In genomic region chr12:79086546-79086945, GRCh38 we compare ENCODE assay signal across 19 cellular contexts.
DNase-seq lines count a peak whose midpoint lies in the region; ATAC-seq, FAIRE-seq and TF ChIP-seq lines count a peak whose summit lies in the region.
"Had no signal": no experiment of that assay in that cellular context is flagged by ENCODE, and none has a peak within 500 bp of the region (broad histone marks: within the 10 kb centered on the region; RNA-seq: fewer than 3 reads in every experiment).

No MANE protein-coding gene starts in this region.

- ATAC-seq in GM21619 (IDR thresholded peaks at IDR 0.05; ENCODE audit: unreplicated experiment) (no peak), HG03378 (IDR thresholded peaks at IDR 0.05; ENCODE audit: unreplicated experiment) (no peak)

- H4K20me1 ChIP-seq in OCI-LY3 (ENCODE audit: insufficient read depth, low read length), result no peaks in the 10 kb centered on the region

- H3K4me3 Mint-ChIP-seq in nephron progenitor cell, result no peak overlapping the region
- H3K4me3 Mint-ChIP-seq: B cell; CD4-positive, CD25-positive, alpha-beta regulatory T cell had no signal

- TF ChIP-seq CTCF in D721Med (IDR thresholded peaks at IDR 0.05; ENCODE audit: insufficient read depth, missing control alignments) (no peak), OCI-LY3 (IDR thresholded peaks at IDR 0.05; ENCODE audit: low read depth, low read length) (no peak), epithelial cell of proximal tubule (conservative IDR thresholded peaks at IDR 0.05; ENCODE audit: low read depth, low read length) (no peak), nephron progenitor cell (IDR thresholded peaks at IDR 0.05) (no peak)

- peak overlapping the region; percentile 95 for H2AFZ ChIP-seq in OCI-LY3 (ENCODE audit: low read depth, low read length)

- no peak overlapping the region for H3K27ac ChIP-seq in OCI-LY3 (ENCODE audit: low read length)
- H3K27ac ChIP-seq: 22Rv1 had no signal

- peaks cover 23% of the 10 kb centered on the region for H3K4me1 ChIP-seq in OCI-LY3 (ENCODE audit: low read length)
- H3K4me1 ChIP-seq: Caco-2 had no signal

- no peaks in the 10 kb centered on the region for H3K4me1 Mint-ChIP-seq in nephron progenitor cell
- H3K4me1 Mint-ChIP-seq: B cell; CD4-positive, CD25-positive, alpha-beta regulatory T cell had no signal

- H3K4me2 ChIP-seq in OCI-LY3 (ENCODE audit: low read length), result peak overlapping the region; percentile 66

- no peaks in the 10 kb centered on the region for H3K27me3 Mint-ChIP-seq in nephron progenitor cell (ENCODE audit: low read depth, poor library complexity)
- H3K27me3 Mint-ChIP-seq: B cell; CD4-positive, CD25-positive, alpha-beta regulatory T cell had no signal

- no peak overlapping the region for H3K27ac Mint-ChIP-seq in nephron progenitor cell
- H3K27ac Mint-ChIP-seq: B cell; CD4-positive, CD25-positive, alpha-beta regulatory T cell had no signal

- no peaks in the 10 kb centered on the region for H3K36me3 Mint-ChIP-seq in nephron progenitor cell (ENCODE audit: low read depth)
- H3K36me3 Mint-ChIP-seq: CD4-positive, CD25-positive, alpha-beta regulatory T cell had no signal

- intact Hi-C loops in posterior vena cava (cut with DNase I), result no loop called here

- H3K9me3 Mint-ChIP-seq in nephron progenitor cell, result no peaks in the 10 kb centered on the region

- H3K27me3 ChIP-seq in OCI-LY3 (ENCODE audit: low read depth, low read length), result no peaks in the 10 kb centered on the region

- H3K9me3 ChIP-seq in OCI-LY3 (ENCODE audit: insufficient read depth, low read length), result no peaks in the 10 kb centered on the region
- H3K9me3 ChIP-seq: Caco-2 had no signal

- 0 out of 2 replicates have a peak overlapping the region, but pooled peaks have one; percentile 15 for H3K9ac ChIP-seq in OCI-LY3 (ENCODE audit: low read length)

- H3K4me3 ChIP-seq in OCI-LY3 (ENCODE audit: low read length), result peak overlapping the region; percentile 52
- H3K4me3 ChIP-seq in epithelial cell of proximal tubule (ENCODE audit: low read depth, low read length), result no peak overlapping the region

- H3K79me2 ChIP-seq in OCI-LY3 (ENCODE audit: low read length), result no peaks in the 10 kb centered on the region

- DNase-seq in D721Med (ENCODE audit: insufficient read length, low spot score) (no peak), epithelial cell of proximal tubule (ENCODE audit: low read depth) (peak; percentile 16), nephron progenitor cell (peak; percentile 2), posterior vena cava (ENCODE audit: low spot score) (no peak)
- DNase-seq in stimulated activated CD4-positive, alpha-beta T cell treated with anti-CD3 and anti-CD28 coated beads, Interleukin-1b, Interleukin-23, amount 100 ng/mL, for 48 hours, result no peak
- DNase-seq: Caco-2; CD4-positive, CD25-positive, alpha-beta regulatory T cell; DMS53; GOT3; IMR-90; NCI-H187; NCI-H226; NCI-H524 treated with DMSO at 0.1 percent for 48 hours; SHP77 treated with DMSO at 0.1 percent for 48 hours had no signal

- peak; percentile 77 for FAIRE-seq in D721Med (lab: Jason Lieb, UNC)

- H3K36me3 ChIP-seq in OCI-LY3 (replicated peaks; ENCODE audit: low read depth, low read length), result no peaks in the 10 kb centered on the region

Comparison
In these comparisons a context has a peak if more than half of its experiments do, and no peak if none do; other contexts are left out.
1. DNase-seq: peak in epithelial cell of proximal tubule (single experiment) and nephron progenitor cell (single experiment); none in D721Med (single experiment), posterior vena cava (single experiment) and stimulated activated CD4-positive, alpha-beta T cell treated with anti-CD3 and anti-CD28 coated beads, Interleukin-1b, Interleukin-23, amount 100 ng/mL, for 48 hours (single experiment).